31 cellular contexts compared by ENCODE assay signal in genomic region chr11:78815631-78816232, GRCh38.
"Had no signal": no experiment of that assay in that cellular context is flagged by ENCODE, and none has a peak within 500 bp of the region (broad histone marks: within the 10 kb centered on the region; RNA-seq: fewer than 3 reads in every experiment).

No MANE protein-coding gene starts in this region.

- ATAC-seq: activated naive CD4-positive, alpha-beta T cell treated with anti-CD3 and anti-CD28 coated beads, Interleukin-2, amount 50 U/mL, for 72 hours; activated T-cell treated with anti-CD3 and anti-CD28 coated beads, Interleukin-2, amount 50 U/mL, for 72 hours; esophagus mucosa; T-cell; WTC11 had no signal

- FAIRE-seq: frontal cortex had no signal

- H3K9me3 ChIP-seq: ascending aorta, breast epithelium, colonic mucosa had no signal

- H3K4me3 ChIP-seq: ascending aorta, breast epithelium, cardiac muscle cell, colonic mucosa, dorsolateral prefrontal cortex had no signal

- H3K36me3 ChIP-seq: ascending aorta, breast epithelium, cardiac muscle cell, colonic mucosa had no signal

- H3K27me3 ChIP-seq: ascending aorta, breast epithelium, cardiac muscle cell, colonic mucosa, dorsolateral prefrontal cortex had no signal

- H3K27ac ChIP-seq: ascending aorta, breast epithelium, cardiac muscle cell, colonic mucosa, VCaP had no signal

- H3K4me1 ChIP-seq: ascending aorta, breast epithelium, colonic mucosa had no signal

- DNase-seq: activated CD4-positive, alpha-beta memory T cell treated with anti-CD3 and anti-CD28 coated beads, Interleukin-2, amount 10 ng/mL, durations not matched to agents 7 days and 5 days; activated CD4-positive, alpha-beta T cell treated with anti-CD3 and anti-CD28 coated beads for 1 hour; activated CD4-positive, alpha-beta T cell treated with anti-CD3 and anti-CD28 coated beads for 4 hours; activated CD4-positive, alpha-beta T cell treated with anti-CD3 and anti-CD28 coated beads, Interleukin-2, amount 10 ng/mL, durations not matched to agents 7 days and 5 days; activated CD4-positive, alpha-beta T cell treated with anti-CD3 and anti-CD28 coated beads, Interleukin-2, amount 50 U/mL, for 4 hours; activated CD8-positive, alpha-beta memory T cell treated with anti-CD3 and anti-CD28 coated beads, Interleukin-2, amount 50 U/mL, for 48 hours; activated gamma-delta T cell; activated naive CD4-positive, alpha-beta T cell; activated naive CD4-positive, alpha-beta T cell treated with anti-CD3 and anti-CD28 coated beads, Interleukin-2, amount 10 ng/mL, durations not matched to agents 7 days and 5 days; activated naive CD8-positive, alpha-beta T cell treated with anti-CD3 and anti-CD28 coated beads, Interleukin-2, amount 10 ng/mL, durations not matched to agents 7 days and 5 days; activated T-cell treated with anti-CD3 and anti-CD28 coated beads for 4 hours; activated T-cell treated with anti-CD3 and anti-CD28 coated beads, Interleukin-2, amount 50 U/mL, for 24 hours; activated T-cell treated with anti-CD3 and anti-CD28 coated beads, Interleukin-2, amount 50 U/mL, for 72 hours; central memory CD4-positive, alpha-beta T cell; cerebellar nuclear complex; colonic mucosa; dorsolateral prefrontal cortex; effector memory CD4-positive, alpha-beta T cell; endodermal cell; foreskin fibroblast; SW 1271; T-cell; T1000 had no signal
